ENCODE assay signal across 1 cellular context in genomic region chr19:42312370-42312769, GRCh38.
TF ChIP-seq lines count a peak whose summit lies in the region.

No MANE protein-coding gene starts in this region.

TF ChIP-seq in H1, 55 proteins besides CTCF, POLR2A, EP300 and RAD21:
- TF ChIP-seq HDAC2 (IDR thresholded peaks at IDR 0.05; ENCODE audit: borderline replicate concordance in 1 of 2, low read depth in 2 of 2, low read length in 2 of 2) (no peak), USF2 (IDR thresholded peaks at IDR 0.05; ENCODE audit: low read length) (no peak), JUND (IDR thresholded peaks at IDR 0.05; ENCODE audit: low read length) (no peak), POU5F1 (IDR thresholded peaks at IDR 0.05; ENCODE audit: low read depth, low read length) (no peak), SIN3A (conservative IDR thresholded peaks at IDR 0.05 in 1 of 2, IDR thresholded peaks at IDR 0.05 in 1 of 2; ENCODE audit: low read depth in 1 of 2, low read length in 2 of 2) (no peak), CBX5 (IDR thresholded peaks at IDR 0.05; ENCODE audit: low read depth, low read length) (no peak), TAF7 (optimal IDR thresholded peaks at IDR 0.05; ENCODE audit: borderline replicate concordance, low read depth, low read length) (no peak), BRCA1 (IDR thresholded peaks at IDR 0.05; ENCODE audit: low read depth, low read length) (no peak), SP1 (IDR thresholded peaks at IDR 0.05; ENCODE audit: low read depth, low read length) (no peak), MAX (IDR thresholded peaks at IDR 0.05) (no peak), SAP30 (IDR thresholded peaks at IDR 0.05; ENCODE audit: insufficient read depth, insufficient replicate concordance, low read length) (no peak), ATF3 (IDR thresholded peaks at IDR 0.05; ENCODE audit: insufficient read depth, low read depth, low read length) (no peak), KDM1A (IDR thresholded peaks at IDR 0.05; ENCODE audit: borderline replicate concordance, low read length) (no peak), TEAD4 (IDR thresholded peaks at IDR 0.05; ENCODE audit: low read depth, low read length) (no peak), EGR1 (IDR thresholded peaks at IDR 0.05; ENCODE audit: borderline replicate concordance, low read depth, low read length) (no peak)
